Comparison of ENCODE assay signal across 2 cellular contexts in the genomic region with DNA sequence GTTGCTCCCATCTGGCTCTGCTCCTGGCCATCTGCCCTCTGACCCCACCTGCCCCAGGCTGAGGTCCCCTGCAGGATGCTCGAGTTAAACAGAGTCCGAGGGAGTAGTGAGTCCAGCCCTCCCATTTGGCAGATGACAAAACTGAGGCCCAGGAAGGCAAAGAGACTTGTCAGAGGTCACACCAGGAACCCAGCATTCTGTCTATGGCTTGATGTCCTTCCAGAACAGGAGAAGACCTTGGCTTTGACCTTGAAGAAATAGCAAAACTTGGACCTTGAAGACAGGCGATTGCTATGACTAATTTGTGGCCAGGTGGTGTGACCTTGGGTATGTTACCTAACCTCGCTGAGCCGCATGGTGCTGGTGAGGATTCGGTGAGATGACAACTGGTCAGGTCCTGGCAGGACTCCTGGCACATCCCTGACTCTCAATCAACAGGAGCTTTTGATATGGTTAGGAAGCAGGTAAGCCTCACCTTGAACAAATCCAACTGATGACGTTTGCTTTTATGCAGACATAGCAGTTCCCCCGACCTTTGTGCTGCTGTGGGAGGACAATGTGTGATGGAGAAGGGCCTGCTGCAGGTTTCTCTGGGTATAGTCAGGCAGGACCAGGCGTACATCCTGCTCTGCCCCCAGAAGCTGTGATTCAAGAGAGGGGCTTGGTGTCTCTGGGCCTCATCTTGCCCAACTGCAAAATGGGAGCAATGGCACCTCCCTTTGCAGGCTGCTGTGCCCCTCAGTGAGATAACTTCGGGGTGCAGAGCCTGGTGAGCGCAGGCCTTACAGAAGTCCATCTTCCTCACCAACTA.
A peak's percentile ranks its signal among the peaks of the same experiment; 100 is the strongest.
TF ChIP-seq lines count a peak whose summit lies in the region.

No MANE protein-coding gene starts in this region.

TF ChIP-seq in Ishikawa, 13 proteins besides CTCF, POLR2A, EP300 and RAD21 (continued from another document):
- TF ChIP-seq, protein P1, sequence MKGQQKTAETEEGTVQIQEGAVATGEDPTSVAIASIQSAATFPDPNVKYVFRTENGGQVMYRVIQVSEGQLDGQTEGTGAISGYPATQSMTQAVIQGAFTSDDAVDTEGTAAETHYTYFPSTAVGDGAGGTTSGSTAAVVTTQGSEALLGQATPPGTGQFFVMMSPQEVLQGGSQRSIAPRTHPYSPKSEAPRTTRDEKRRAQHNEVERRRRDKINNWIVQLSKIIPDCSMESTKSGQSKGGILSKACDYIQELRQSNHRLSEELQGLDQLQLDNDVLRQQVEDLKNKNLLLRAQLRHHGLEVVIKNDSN (IDR thresholded peaks at IDR 0.05): no peak
- TF ChIP-seq TEAD4 (IDR thresholded peaks at IDR 0.05): no peak
- TF ChIP-seq YY1 (IDR thresholded peaks at IDR 0.05; ENCODE audit: low read depth): no peak
- TF ChIP-seq, protein P2, sequence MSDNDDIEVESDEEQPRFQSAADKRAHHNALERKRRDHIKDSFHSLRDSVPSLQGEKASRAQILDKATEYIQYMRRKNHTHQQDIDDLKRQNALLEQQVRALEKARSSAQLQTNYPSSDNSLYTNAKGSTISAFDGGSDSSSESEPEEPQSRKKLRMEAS (IDR thresholded peaks at IDR 0.05): 0 out of 2 replicates have a peak, but pooled peaks have one; percentile 23

TF ChIP-seq in K562, 482 proteins besides CTCF, POLR2A, EP300 and RAD21 (continued from another document):
- TF ChIP-seq SP1 (CRISPR knock-in tag; IDR thresholded peaks at IDR 0.05): peak; percentile 30; the same call in 1 of the 2 replicates
- TF ChIP-seq RFX5 (IDR thresholded peaks at IDR 0.05; ENCODE audit: low read depth, low read length): no peak
- peak; percentile 16; the same call in 1 of the 2 replicates for TF ChIP-seq ZNF263 (CRISPR knock-in tag; IDR thresholded peaks at IDR 0.05; ENCODE audit: borderline replicate concordance)
- TF ChIP-seq SMARCA5 (IDR thresholded peaks at IDR 0.05): peak; percentile 82
- TF ChIP-seq, protein P3, sequence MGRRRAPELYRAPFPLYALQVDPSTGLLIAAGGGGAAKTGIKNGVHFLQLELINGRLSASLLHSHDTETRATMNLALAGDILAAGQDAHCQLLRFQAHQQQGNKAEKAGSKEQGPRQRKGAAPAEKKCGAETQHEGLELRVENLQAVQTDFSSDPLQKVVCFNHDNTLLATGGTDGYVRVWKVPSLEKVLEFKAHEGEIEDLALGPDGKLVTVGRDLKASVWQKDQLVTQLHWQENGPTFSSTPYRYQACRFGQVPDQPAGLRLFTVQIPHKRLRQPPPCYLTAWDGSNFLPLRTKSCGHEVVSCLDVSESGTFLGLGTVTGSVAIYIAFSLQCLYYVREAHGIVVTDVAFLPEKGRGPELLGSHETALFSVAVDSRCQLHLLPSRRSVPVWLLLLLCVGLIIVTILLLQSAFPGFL (CRISPR knock-in tag; IDR thresholded peaks at IDR 0.05): peak; percentile 87; the same call in 1 of the 2 replicates
- peak; percentile 71 to 89 for TF ChIP-seq KDM1A (IDR thresholded peaks at IDR 0.05)
- no peak for TF ChIP-seq SMAD3 (CRISPR knock-in tag; conservative IDR thresholded peaks at IDR 0.05)
- TF ChIP-seq RUNX1 (IDR thresholded peaks at IDR 0.05; ENCODE audit: low read depth): no peak
- TF ChIP-seq RBM25 (IDR thresholded peaks at IDR 0.05; ENCODE audit: low read depth, low read length, severe bottlenecking): peak; percentile 74
- peak; percentile 90 for TF ChIP-seq BCOR (IDR thresholded peaks at IDR 0.05)
- TF ChIP-seq, protein P4, sequence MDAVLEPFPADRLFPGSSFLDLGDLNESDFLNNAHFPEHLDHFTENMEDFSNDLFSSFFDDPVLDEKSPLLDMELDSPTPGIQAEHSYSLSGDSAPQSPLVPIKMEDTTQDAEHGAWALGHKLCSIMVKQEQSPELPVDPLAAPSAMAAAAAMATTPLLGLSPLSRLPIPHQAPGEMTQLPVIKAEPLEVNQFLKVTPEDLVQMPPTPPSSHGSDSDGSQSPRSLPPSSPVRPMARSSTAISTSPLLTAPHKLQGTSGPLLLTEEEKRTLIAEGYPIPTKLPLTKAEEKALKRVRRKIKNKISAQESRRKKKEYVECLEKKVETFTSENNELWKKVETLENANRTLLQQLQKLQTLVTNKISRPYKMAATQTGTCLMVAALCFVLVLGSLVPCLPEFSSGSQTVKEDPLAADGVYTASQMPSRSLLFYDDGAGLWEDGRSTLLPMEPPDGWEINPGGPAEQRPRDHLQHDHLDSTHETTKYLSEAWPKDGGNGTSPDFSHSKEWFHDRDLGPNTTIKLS (IDR thresholded peaks at IDR 0.05; ENCODE audit: borderline replicate concordance, low read depth): no peak
- TF ChIP-seq ZNF316 (IDR thresholded peaks at IDR 0.05): peak; percentile 11; the same call in 1 of the 2 replicates
- peak in 1 of 2 experiments; percentile 62; a peak in 1 of 4 replicates for TF ChIP-seq RCOR1 (IDR thresholded peaks at IDR 0.05; ENCODE audit: borderline replicate concordance in 1 of 2, low read depth in 2 of 2, low read length in 2 of 2)
- peak; percentile 32; the same call in 1 of the 2 replicates for TF ChIP-seq ZFX (CRISPR knock-in tag; IDR thresholded peaks at IDR 0.05)
- no peak for TF ChIP-seq CREB1 (IDR thresholded peaks at IDR 0.05)
- peak; percentile 38; the same call in 1 of the 2 replicates for TF ChIP-seq CREB1 (CRISPR knock-in tag; IDR thresholded peaks at IDR 0.05)
- no peak for TF ChIP-seq NR2C1 (IDR thresholded peaks at IDR 0.05)
- TF ChIP-seq NR2C1 (tag; IDR thresholded peaks at IDR 0.05): 0 out of 2 replicates have a peak, but pooled peaks have one; percentile 15
- TF ChIP-seq IRF2 (CRISPR knock-in tag; IDR thresholded peaks at IDR 0.05): no peak
TF ChIP-seq in K562: peak in this region for 14.
